Comparison of ENCODE assay signal across 15 cellular contexts in genomic region chr6:26200918-26201721, GRCh38.
DNase-seq lines count a peak whose midpoint lies in the region; ATAC-seq and FAIRE-seq lines count a peak whose summit lies in the region.
"Had no signal": no experiment of that assay in that cellular context is flagged by ENCODE, and none has a peak within 500 bp of the region (broad histone marks: within the 10 kb centered on the region; RNA-seq: fewer than 3 reads in every experiment).

No MANE protein-coding gene starts in this region.

- H2BK5ac ChIP-seq in neuronal stem cell (ENCODE audit: low read length): no peak overlapping the region

- CTCF ChIA-PET in activated CD4-positive, alpha-beta T cell treated with anti-CD3 and anti-CD28 coated beads for 36 hours (lab: Charles Lee): no interaction called here

- no peak overlapping the region for H4K91ac ChIP-seq in neuronal stem cell (ENCODE audit: low read depth, low read length, poor library complexity)

- no peak overlapping the region for H3K4me3 ChIP-seq in neuronal stem cell (ENCODE audit: low read length in 2 of 2)

- H2AFZ ChIP-seq in neuronal stem cell (ENCODE audit: low read length): no peak overlapping the region

- H3K9me3 ChIP-seq in neuronal stem cell (replicated peaks in 1 of 2; ENCODE audit: control insufficient read depth in 2 of 2, insufficient read depth in 1 of 2, low read depth in 1 of 2, low read length in 2 of 2): no peaks in the 10 kb centered on the region
- H3K9me3 ChIP-seq: suprapubic skin had no signal

- H3K9me3 Mint-ChIP-seq in activated CD4-positive, alpha-beta T cell treated with anti-CD3 and anti-CD28 coated beads for 36 hours (ENCODE audit: low read depth): no peaks in the 10 kb centered on the region
- no peaks in the 10 kb centered on the region for H3K9me3 Mint-ChIP-seq in activated naive CD8-positive, alpha-beta T cell treated with anti-CD3 and anti-CD28 coated beads, Interleukin-2, amount 10 ng/mL, durations not matched to agents 7 days and 5 days

- H3K4me1 Mint-ChIP-seq in activated CD4-positive, alpha-beta T cell treated with anti-CD3 and anti-CD28 coated beads for 36 hours: peaks cover 27% of the 10 kb centered on the region
- peaks cover 39% of the 10 kb centered on the region for H3K4me1 Mint-ChIP-seq in activated naive CD8-positive, alpha-beta T cell treated with anti-CD3 and anti-CD28 coated beads, Interleukin-2, amount 10 ng/mL, durations not matched to agents 7 days and 5 days

- H3K4me2 ChIP-seq in neuronal stem cell (ENCODE audit: insufficient read depth, low read length, poor library complexity, severe bottlenecking): no peak overlapping the region

- H3K27ac Mint-ChIP-seq in activated CD4-positive, alpha-beta T cell treated with anti-CD3 and anti-CD28 coated beads for 36 hours: peak overlapping the region; percentile 27
- peak overlapping the region; percentile 77 for H3K27ac Mint-ChIP-seq in activated naive CD8-positive, alpha-beta T cell treated with anti-CD3 and anti-CD28 coated beads, Interleukin-2, amount 10 ng/mL, durations not matched to agents 7 days and 5 days

- H2BK15ac ChIP-seq in neuronal stem cell (ENCODE audit: low read length): no peak overlapping the region

- H2BK120ac ChIP-seq in neuronal stem cell (ENCODE audit: low read depth, low read length): no peak overlapping the region

- WGBS in neuronal stem cell (ENCODE audit: extremely low coverage in 2 of 2, insufficient read length in 2 of 2, insufficient replicate concordance in 1 of 2), 2 donors: no CpG with 5 or more reads among the region's 16 CpGs

- H3K4me1 ChIP-seq in neuronal stem cell (ENCODE audit: control insufficient read depth in 2 of 2, insufficient read depth in 1 of 2, low read depth in 1 of 2, low read length in 2 of 2): peaks cover 3 to 5% of the 10 kb centered on the region in 2 donors

- no peak overlapping the region for H3K14ac ChIP-seq in neuronal stem cell (ENCODE audit: low read length)

- H3K23ac ChIP-seq in neuronal stem cell (ENCODE audit: low read depth, low read length, poor library complexity): no peak overlapping the region

- peak overlapping the region; percentile 33 for H3K4me3 Mint-ChIP-seq in activated CD4-positive, alpha-beta T cell treated with anti-CD3 and anti-CD28 coated beads for 36 hours
- peak overlapping the region; percentile 63 for H3K4me3 Mint-ChIP-seq in activated naive CD8-positive, alpha-beta T cell treated with anti-CD3 and anti-CD28 coated beads, Interleukin-2, amount 10 ng/mL, durations not matched to agents 7 days and 5 days

- FAIRE-seq in frontal cortex (lab: Jason Lieb, UNC): no peak

- DNase-seq in activated CD4-positive, alpha-beta T cell treated with anti-CD3 and anti-CD28 coated beads for 36 hours: no peak
- no peak for DNase-seq in activated CD4-positive, alpha-beta T cell treated with anti-CD3 and anti-CD28 coated beads, Interleukin-2, amount 50 U/mL, for 48 hours
- DNase-seq in NCI-H82 (lab: John Stamatoyannopoulos, UW): peak; percentile 90
- DNase-seq in activated naive CD8-positive, alpha-beta T cell treated with anti-CD3 and anti-CD28 coated beads, Interleukin-2, amount 10 ng/mL, durations not matched to agents 7 days and 5 days: no peak
- peak; percentile 54 for DNase-seq in neuronal stem cell (ENCODE audit: low spot score)
- no peak for DNase-seq in frontal cortex (ENCODE audit: low spot score in 2 of 2)
- no peak for DNase-seq in stimulated activated CD4-positive, alpha-beta T cell treated with anti-CD3 and anti-CD28 coated beads, Interleukin-1b, Interleukin-23, amount 100 ng/mL, for 48 hours
- DNase-seq: activated CD8-positive, alpha-beta memory T cell treated with anti-CD3 and anti-CD28 coated beads, Interleukin-2, amount 50 U/mL, for 48 hours; brain microvascular endothelial cell; hypothalamus; NCI-H1048; SW 1271 had no signal

- no peak overlapping the region for H2BK12ac ChIP-seq in neuronal stem cell (ENCODE audit: low read length)

- no peaks in the 10 kb centered on the region for H3K36me3 ChIP-seq in neuronal stem cell (replicated peaks in 1 of 2; ENCODE audit: control insufficient read depth in 2 of 2, insufficient read depth in 2 of 2, low read length in 2 of 2)
- H3K36me3 ChIP-seq: brain microvascular endothelial cell, suprapubic skin had no signal

- POLR2A ChIA-PET in activated CD4-positive, alpha-beta T cell treated with anti-CD3 and anti-CD28 coated beads for 36 hours (lab: Charles Lee): no interaction called here
- POLR2A ChIA-PET in activated naive CD8-positive, alpha-beta T cell treated with anti-CD3 and anti-CD28 coated beads, Interleukin-2, amount 10 ng/mL, durations not matched to agents 7 days and 5 days (lab: Charles Lee): interaction anchor here (0.6 to 20.9 kb wide), 8 partner anchors 12 to 127 kb away, joined by 3 to 1314 read pairs (median 38); a partner anchor contains a TSS

- H3K27ac ChIP-seq in neuronal stem cell (replicated peaks; ENCODE audit: low read length): peak overlapping the region; percentile 16

- ATAC-seq in activated CD4-positive, alpha-beta T cell treated with anti-CD3 and anti-CD28 coated beads for 36 hours: no peak
- no peak for ATAC-seq in activated naive CD8-positive, alpha-beta T cell treated with anti-CD3 and anti-CD28 coated beads, Interleukin-2, amount 10 ng/mL, durations not matched to agents 7 days and 5 days (ENCODE audit: low read depth)
- no peak for ATAC-seq in HG03442 (IDR thresholded peaks at IDR 0.05; ENCODE audit: unreplicated experiment)

- H3K27me3 Mint-ChIP-seq in activated CD4-positive, alpha-beta T cell treated with anti-CD3 and anti-CD28 coated beads for 36 hours: no peaks in the 10 kb centered on the region
- H3K27me3 Mint-ChIP-seq in activated naive CD8-positive, alpha-beta T cell treated with anti-CD3 and anti-CD28 coated beads, Interleukin-2, amount 10 ng/mL, durations not matched to agents 7 days and 5 days: no peaks in the 10 kb centered on the region
- H3K27me3 Mint-ChIP-seq: memory B cell had no signal

- no peak overlapping the region for H2AK5ac ChIP-seq in neuronal stem cell (ENCODE audit: low read depth, low read length)

- peaks cover 20% of the 10 kb centered on the region for H3K36me3 Mint-ChIP-seq in activated CD4-positive, alpha-beta T cell treated with anti-CD3 and anti-CD28 coated beads for 36 hours (ENCODE audit: low read depth)
- peaks cover 2% of the 10 kb centered on the region for H3K36me3 Mint-ChIP-seq in activated naive CD8-positive, alpha-beta T cell treated with anti-CD3 and anti-CD28 coated beads, Interleukin-2, amount 10 ng/mL, durations not matched to agents 7 days and 5 days

- H4K8ac ChIP-seq in neuronal stem cell (ENCODE audit: low read depth, low read length): no peak overlapping the region

- no peak overlapping the region for H3K4ac ChIP-seq in neuronal stem cell (ENCODE audit: low read length)

- intact Hi-C loops in activated CD4-positive, alpha-beta T cell treated with anti-CD3 and anti-CD28 coated beads for 36 hours (cut with DNase I, micrococcal nuclease): no loop called here

- H3K27me3 ChIP-seq in neuronal stem cell (ENCODE audit: control insufficient read depth in 3 of 3, insufficient read depth in 3 of 3, low read depth in 1 of 3, low read length in 3 of 3): no peaks in the 10 kb centered on the region
- H3K27me3 ChIP-seq: brain microvascular endothelial cell had no signal

- H3K79me1 ChIP-seq in neuronal stem cell (ENCODE audit: low read depth, low read length): no peaks in the 10 kb centered on the region

- H3K9ac ChIP-seq in neuronal stem cell (ENCODE audit: low read depth, low read length, poor library complexity): no peak overlapping the region

- no peak overlapping the region for H3K18ac ChIP-seq in neuronal stem cell (ENCODE audit: low read length)

Comparison
In these comparisons a context has a peak if more than half of its experiments do, and no peak if none do; other contexts are left out.
1. DNase-seq: peak in NCI-H82 (single experiment) and neuronal stem cell (single experiment); none in activated CD4-positive, alpha-beta T cell treated with anti-CD3 and anti-CD28 coated beads for 36 hours (single experiment), activated CD4-positive, alpha-beta T cell treated with anti-CD3 and anti-CD28 coated beads, Interleukin-2, amount 50 U/mL, for 48 hours (0 of 2), activated naive CD8-positive, alpha-beta T cell treated with anti-CD3 and anti-CD28 coated beads, Interleukin-2, amount 10 ng/mL, durations not matched to agents 7 days and 5 days (single experiment), frontal cortex (0 of 2) and stimulated activated CD4-positive, alpha-beta T cell treated with anti-CD3 and anti-CD28 coated beads, Interleukin-1b, Interleukin-23, amount 100 ng/mL, for 48 hours (single experiment).